Comparison of ENCODE assay signal across 8 cellular contexts in genomic region chr17:76584427-76585047, GRCh38. TPM values are rescaled to one million over a fixed set of nuclear protein-coding genes. Genes with fewer than 3 reads are reported as not detected.
A peak's percentile ranks its signal among the peaks of the same experiment; 100 is the strongest.
DNase-seq lines count a peak whose midpoint lies in the region; ATAC-seq and TF ChIP-seq lines count a peak whose summit lies in the region.

No MANE protein-coding gene starts in this region.

- no peaks in the 10 kb centered on the region for H3K36me3 Mint-ChIP-seq in activated CD8-positive, alpha-beta T cell treated with anti-CD3 and anti-CD28 coated beads for 36 hours (ENCODE audit: low read depth)

- WGBS in right cardiac atrium, result 25% methylated on average over 18 of the region's 18 CpGs

- CTCF ChIA-PET in activated CD8-positive, alpha-beta T cell treated with anti-CD3 and anti-CD28 coated beads for 36 hours (lab: Charles Lee), result interaction anchor here (0.9 to 2.4 kb wide), 6 partner anchors 11 to 62 kb away, joined by 3 to 9 read pairs (median 4); no protein-coding TSS in a partner anchor

- H3K4me3 Mint-ChIP-seq in activated CD8-positive, alpha-beta T cell treated with anti-CD3 and anti-CD28 coated beads for 36 hours, result peak overlapping the region; percentile 53

- H3K4me3 ChIP-seq in GM12864 (ENCODE audit: low read depth, low read length) (peak overlapping the region; percentile 38), right cardiac atrium (ENCODE audit: low read length) (peak overlapping the region; percentile 55), retinal pigment epithelial cell (ENCODE audit: low read length) (peak overlapping the region; percentile 49)

- no peak overlapping the region for H3K27ac ChIP-seq in right cardiac atrium (ENCODE audit: low read length)

- peaks cover 13% of the 10 kb centered on the region for H3K4me1 Mint-ChIP-seq in activated CD8-positive, alpha-beta T cell treated with anti-CD3 and anti-CD28 coated beads for 36 hours (ENCODE audit: low read depth)

- H3K9me3 Mint-ChIP-seq in activated CD8-positive, alpha-beta T cell treated with anti-CD3 and anti-CD28 coated beads for 36 hours, result no peaks in the 10 kb centered on the region

- no peak for ATAC-seq in activated CD8-positive, alpha-beta T cell treated with anti-CD3 and anti-CD28 coated beads for 36 hours
- peak in 1 of 2 donors; percentile 10 for ATAC-seq in right cardiac atrium
- no peak for ATAC-seq in HG02588 (IDR thresholded peaks at IDR 0.05; ENCODE audit: unreplicated experiment)

- TF ChIP-seq CTCF in GM12864 (IDR thresholded peaks at IDR 0.05; ENCODE audit: low read depth, low read length, missing control alignments) (no peak), retinal pigment epithelial cell (conservative IDR thresholded peaks at IDR 0.05; ENCODE audit: low read depth, low read length) (no peak)
- TF ChIP-seq CTCF in activated CD8-positive, alpha-beta T cell treated with anti-CD3 and anti-CD28 coated beads for 36 hours (IDR thresholded peaks at IDR 0.05), result no peak

- H3K27me3 ChIP-seq in right cardiac atrium (ENCODE audit: control insufficient read depth, insufficient read depth), result no peaks in the 10 kb centered on the region

- DNase-seq in GM12864 (ENCODE audit: low read depth) (no peak), right cardiac atrium (no peak), retinal pigment epithelial cell (ENCODE audit: low read depth) (no peak), germinal center (ENCODE audit: low spot score) (no peak), NCI-H2107 treated with DMSO at 0.1 percent for 48 hours (lab: John Stamatoyannopoulos, UW; ENCODE audit: unreplicated experiment) (no peak), NCI-H2029 (lab: John Stamatoyannopoulos, UW) (no peak)
- no peak for DNase-seq in activated CD8-positive, alpha-beta T cell treated with anti-CD3 and anti-CD28 coated beads for 36 hours

- H3K4me1 ChIP-seq in right cardiac atrium (ENCODE audit: control insufficient read depth, insufficient read depth, low read length), result no peaks in the 10 kb centered on the region

- H3K27ac Mint-ChIP-seq in activated CD8-positive, alpha-beta T cell treated with anti-CD3 and anti-CD28 coated beads for 36 hours, result no peak overlapping the region

- peaks cover 45% of the 10 kb centered on the region for H3K27me3 Mint-ChIP-seq in activated CD8-positive, alpha-beta T cell treated with anti-CD3 and anti-CD28 coated beads for 36 hours

- POLR2A ChIA-PET in activated CD8-positive, alpha-beta T cell treated with anti-CD3 and anti-CD28 coated beads for 36 hours (lab: Charles Lee), result interaction anchor here (0.9 to 2.8 kb wide), 3 partner anchors 18 to 27 kb away, joined by 3 to 14 read pairs (median 4); no protein-coding TSS in a partner anchor

- intact Hi-C loops in activated CD8-positive, alpha-beta T cell treated with anti-CD3 and anti-CD28 coated beads for 36 hours (cut with micrococcal nuclease), result no loop called here
- intact Hi-C loops in right cardiac atrium (cut with DNase I), result loop anchor here in 2 of 4 donors (5.0 to 10.0 kb wide), 2 partner anchors 60 to 62 kb away; no protein-coding TSS in a partner anchor

- no peaks in the 10 kb centered on the region for H3K9me3 ChIP-seq in right cardiac atrium (ENCODE audit: control insufficient read depth, low read length)

RNA-seq across cellular contexts. Expression of gene ST6GALNAC2, which starts 1.1 kb away (rescaled TPM):
- not detected for total RNA-seq in activated CD8-positive, alpha-beta T cell treated with anti-CD3 and anti-CD28 coated beads for 36 hours
- total RNA-seq in right cardiac atrium, result 1 to 10 TPM; 4.0 to 5.8 (median 5.5) TPM
- 4.2 TPM for polyA plus RNA-seq in right cardiac atrium

RNA-seq across cellular contexts. Expression of gene PRCD, which starts 44.7 kb away (rescaled TPM):
- not detected for total RNA-seq in activated CD8-positive, alpha-beta T cell treated with anti-CD3 and anti-CD28 coated beads for 36 hours
- total RNA-seq in right cardiac atrium, result 10 to 100 TPM in 3 of 4 donors, 1 to 10 TPM in 1; 6.1 to 11.6 (median 10.9) TPM
- 9.8 TPM for polyA plus RNA-seq in right cardiac atrium

RNA-seq across cellular contexts. Expression of gene CYGB, which starts 47.0 kb away (rescaled TPM):
- total RNA-seq in activated CD8-positive, alpha-beta T cell treated with anti-CD3 and anti-CD28 coated beads for 36 hours, result under 1 TPM in 1 of 2 experiments, not detected in 1; 0.23 TPM
- total RNA-seq in right cardiac atrium, result 10 to 100 TPM; 46.6 to 83.9 (median 67.3) TPM
- 58.7 TPM for polyA plus RNA-seq in right cardiac atrium

RNA-seq across cellular contexts. Expression of gene ST6GALNAC1, which starts 59.0 kb away (rescaled TPM):
- total RNA-seq in activated CD8-positive, alpha-beta T cell treated with anti-CD3 and anti-CD28 coated beads for 36 hours, result not detected
- 1 to 10 TPM; 2.4 to 5.0 (median 3.2) TPM for total RNA-seq in right cardiac atrium
- 2.5 TPM for polyA plus RNA-seq in right cardiac atrium

Comparison
In these comparisons a context has a peak if more than half of its experiments do, and no peak if none do; other contexts are left out.
1. RNA of gene ST6GALNAC2, which starts 1.1 kb away (total RNA-seq): 4.0 to 5.8 TPM in right cardiac atrium; not detected in activated CD8-positive, alpha-beta T cell treated with anti-CD3 and anti-CD28 coated beads for 36 hours; every median in the first group is over 4 times any median in the second.
2. RNA of gene PRCD, which starts 44.7 kb away (total RNA-seq): 6.1 to 11.6 TPM in right cardiac atrium; not detected in activated CD8-positive, alpha-beta T cell treated with anti-CD3 and anti-CD28 coated beads for 36 hours; every median in the first group is over 4 times any median in the second.
3. RNA of gene CYGB, which starts 47.0 kb away (total RNA-seq): 46.6 to 83.9 TPM in right cardiac atrium; 0.23 TPM in activated CD8-positive, alpha-beta T cell treated with anti-CD3 and anti-CD28 coated beads for 36 hours; every median in the first group is over 10 times any median in the second.
4. Peak in every context shown above with its lines, with median percentiles within 50 percentile points of each other: H3K4me3 ChIP-seq.